ENCODE assay signal across 8 cellular contexts in the genomic region with DNA sequence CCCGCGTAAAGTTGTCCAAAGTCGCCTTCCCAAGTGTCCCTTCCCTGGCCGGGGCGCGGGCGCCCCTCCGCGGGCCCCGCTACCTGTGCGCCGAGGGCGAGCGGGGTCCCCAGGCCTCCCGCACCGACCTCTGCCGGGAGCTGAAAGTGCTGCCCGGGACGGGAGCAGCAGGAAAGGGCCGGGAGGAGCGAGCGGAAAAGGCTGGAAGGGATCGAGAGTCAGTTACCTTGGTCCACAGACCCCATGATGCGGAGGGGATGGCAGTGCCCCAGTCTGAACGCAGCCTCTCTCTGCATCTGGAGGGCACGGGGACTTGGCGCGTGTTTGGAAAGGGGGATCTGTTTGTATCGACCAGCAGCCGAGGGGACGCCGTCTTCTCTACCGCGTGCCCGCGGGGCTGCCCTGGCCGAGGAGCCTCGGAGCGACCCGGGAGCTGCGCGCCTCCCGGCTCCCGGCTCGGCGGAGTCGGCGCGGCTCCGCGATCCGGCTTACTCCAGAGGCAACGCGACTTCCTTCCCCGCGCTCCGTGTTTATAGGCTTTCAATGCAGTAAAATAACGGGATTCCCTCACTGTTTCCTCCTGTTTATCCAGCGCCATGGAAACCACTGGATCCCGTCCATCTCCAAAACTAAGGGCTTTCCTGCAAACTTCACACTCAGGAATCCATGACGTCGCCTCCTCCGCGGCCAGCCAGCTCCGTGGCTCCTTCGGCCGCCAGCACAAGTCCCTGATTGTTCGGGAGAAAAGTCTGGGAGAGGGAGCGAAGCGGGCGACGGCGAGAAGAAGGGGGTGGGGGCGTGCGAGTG. TPM values are rescaled to one million over a fixed set of nuclear protein-coding genes. Genes with fewer than 3 reads are reported as not detected.
DNase-seq lines count a peak whose midpoint lies in the region; ATAC-seq and TF ChIP-seq lines count a peak whose summit lies in the region.

No MANE protein-coding gene starts in this region.

- DNase-seq in ELR (ENCODE audit: low read depth) (peak; percentile 94), LoVo (ENCODE audit: low spot score) (peak; percentile 9), fibroblast of lung (ENCODE audit: low read depth in 2 of 2) (peak; percentile 96), transverse colon (peak; percentile 71), SKM-1 (lab: John Stamatoyannopoulos, UW; ENCODE audit: unreplicated experiment) (no peak)
- DNase-seq in activated T-cell treated with anti-CD3 and anti-CD28 coated beads, Interleukin-2, amount 50 U/mL, for 48 hours, result peak; percentile 49 to 52

- peak; percentile 82 for TF ChIP-seq POLR2A in transverse colon (IDR thresholded peaks at IDR 0.05)

- WGBS in transverse colon (ENCODE audit: low coverage in 1 of 2), 2 donors, result 4% methylated on average over 73 of the region's 75 CpGs; no CpG with 5 or more reads in 1 of the 2 donors

- H3K27ac ChIP-seq in fibroblast of lung (ENCODE audit: insufficient read depth, low read length), result peak overlapping the region; percentile 96
- peak overlapping the region; percentile 77 to 79 for H3K27ac ChIP-seq in mucosa of rectum (ENCODE audit: low read depth in 2 of 2, low read length in 2 of 2)
- H3K27ac ChIP-seq in transverse colon, result peak overlapping the region; percentile 84 to 89 (median 86)

- intact Hi-C loops in transverse colon (cut with DNase I; ENCODE audit: low total_unique reads), result loop anchor here (10.0 kb wide), 1 partner anchor 118 kb away; no protein-coding TSS in a partner anchor

- no peak for ATAC-seq in GM19467 (IDR thresholded peaks at IDR 0.05; ENCODE audit: unreplicated experiment)

- peak; percentile 11 for TF ChIP-seq EP300 in transverse colon (IDR thresholded peaks at IDR 0.05; ENCODE audit: low read depth)

- H2AFZ ChIP-seq in fibroblast of lung (ENCODE audit: low read length), result peak overlapping the region; percentile 45

- no peaks in the 10 kb centered on the region for H3K36me3 ChIP-seq in fibroblast of lung (ENCODE audit: control insufficient read depth, insufficient read depth, low read length)
- H3K36me3 ChIP-seq in mucosa of rectum (ENCODE audit: control insufficient read depth in 2 of 2, insufficient read depth in 2 of 2, low read length in 2 of 2), result no peaks in the 10 kb centered on the region
- no peaks in the 10 kb centered on the region for H3K36me3 ChIP-seq in transverse colon

- peak overlapping the region; percentile 89 for H3K4me2 ChIP-seq in fibroblast of lung (ENCODE audit: extremely low read depth, insufficient read depth, low read length)

- H3K9me3 ChIP-seq in fibroblast of lung (ENCODE audit: control insufficient read depth, insufficient read depth, low read depth, low read length) (no peaks in the 10 kb centered on the region), mucosa of rectum (ENCODE audit: control insufficient read depth in 2 of 2, low read length in 2 of 2) (no peaks in the 10 kb centered on the region), transverse colon (no peaks in the 10 kb centered on the region)

- no peaks in the 10 kb centered on the region for H4K20me1 ChIP-seq in fibroblast of lung (ENCODE audit: control insufficient read depth, extremely low read depth, insufficient read depth, low read length)

- peak overlapping the region; percentile 97 for H3K9ac ChIP-seq in fibroblast of lung (ENCODE audit: insufficient read depth, low read length)
- peak overlapping the region; percentile 67 to 70 for H3K9ac ChIP-seq in mucosa of rectum (ENCODE audit: low read depth in 1 of 2, low read length in 2 of 2)

- H3K4me1 ChIP-seq in fibroblast of lung (ENCODE audit: control insufficient read depth, extremely low read depth, insufficient read depth, low read length), result peaks cover 14% of the 10 kb centered on the region
- peaks cover 16 to 32% of the 10 kb centered on the region in 2 donors for H3K4me1 ChIP-seq in mucosa of rectum (ENCODE audit: control insufficient read depth in 2 of 2, insufficient read depth in 2 of 2, low read length in 2 of 2)
- H3K4me1 ChIP-seq in transverse colon, result peaks cover 10 to 49% (median 31%) of the 10 kb centered on the region in 4 donors

- peak overlapping the region; percentile 53 to 64 (median 56) for H3K4me3 ChIP-seq in fibroblast of lung (replicated peaks in 1 of 4; ENCODE audit: control extremely low read depth in 1 of 4, insufficient read depth in 1 of 4, low read depth in 3 of 4, low read length in 4 of 4)
- peak overlapping the region; percentile 59 to 68 for H3K4me3 ChIP-seq in mucosa of rectum (ENCODE audit: low read length in 2 of 2)
- peak overlapping the region; percentile 31 to 51 (median 38) for H3K4me3 ChIP-seq in transverse colon

- TF ChIP-seq CTCF in fibroblast of lung (conservative IDR thresholded peaks at IDR 0.05 in 1 of 2, IDR thresholded peaks at IDR 0.05 in 1 of 2; ENCODE audit: low read depth in 1 of 2, low read length in 2 of 2) (no peak), transverse colon (IDR thresholded peaks at IDR 0.05) (peak in 1 of 5 experiments; percentile 16)

- in situ Hi-C loops in transverse colon (cut with MboI; ENCODE audit: low pct_ligation_motif_present in 1 of 4, low pct_unique_long_range_greater_than_20kb in 1 of 4, low sequenced_read_pairs in 3 of 4), result no loop called here

- H3K27me3 ChIP-seq in fibroblast of lung (ENCODE audit: control insufficient read depth, insufficient read depth, low read length) (peaks cover 3% of the 10 kb centered on the region), mucosa of rectum (ENCODE audit: control insufficient read depth in 2 of 2, insufficient read depth in 2 of 2, low read length in 2 of 2) (peaks cover 48 to 50% of the 10 kb centered on the region in 2 donors), transverse colon (peaks cover 66% of the 10 kb centered on the region)

- no peaks in the 10 kb centered on the region for H3K79me2 ChIP-seq in fibroblast of lung (ENCODE audit: control insufficient read depth, insufficient read depth, low read length)

RNA-seq across cellular contexts. Expression of a gene that starts 20.0 kb away (rescaled TPM):
- total RNA-seq in fibroblast of lung (under 0.01 and 0.50 TPM in 2 replicates), transverse colon (10 to 100 TPM in 3 of 4 donors, 1 to 10 TPM in 1; 5.3 to 22.5 (median 11.5) TPM)
- polyA plus RNA-seq in fibroblast of lung, result 0.11 and 1.2 TPM in 2 replicates
- polyA plus RNA-seq in fibroblast of lung (2012), result 0.24 and 2.2 TPM in 2 replicates
- polyA minus RNA-seq in fibroblast of lung (ENCODE audit: low replicate concordance), result 0.26 and 2.8 TPM in 2 replicates
